In the genomic region with DNA sequence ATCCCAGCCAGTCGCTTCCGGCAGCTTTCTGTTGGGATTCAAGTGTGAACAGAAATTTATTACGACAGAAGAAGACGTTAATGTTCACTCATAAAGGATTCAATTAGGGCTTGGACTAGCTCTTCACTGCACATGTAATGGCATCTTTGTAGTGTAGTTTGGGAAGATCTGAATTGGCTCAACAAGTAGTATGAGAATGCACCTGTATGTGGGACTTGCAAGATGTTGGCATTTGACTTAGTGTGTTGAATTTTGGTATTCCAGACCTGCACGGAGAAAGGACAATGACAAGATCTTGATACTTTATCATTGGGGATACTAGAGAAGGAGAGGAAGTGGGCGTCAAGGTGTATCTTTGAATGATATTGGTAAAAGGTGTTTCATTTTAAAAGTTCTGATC, we compare ENCODE assay signal across 1 cellular context.
TF ChIP-seq lines count a peak whose summit lies in the region.

No MANE protein-coding gene starts in this region.

TF ChIP-seq in HepG2, 621 proteins besides CTCF, POLR2A, EP300 and RAD21:
- TF ChIP-seq ASH2L (IDR thresholded peaks at IDR 0.05; ENCODE audit: insufficient read length, low read depth, low read length) (peak; percentile 9), ZNF441 (CRISPR knock-in tag; IDR thresholded peaks at IDR 0.05; ENCODE audit: borderline replicate concordance) (no peak), LCORL (IDR thresholded peaks at IDR 0.05) (no peak), LCORL (CRISPR knock-in tag; IDR thresholded peaks at IDR 0.05) (0 out of 2 replicates have a peak, but pooled peaks have one; percentile 3)
- TF ChIP-seq, protein P1, sequence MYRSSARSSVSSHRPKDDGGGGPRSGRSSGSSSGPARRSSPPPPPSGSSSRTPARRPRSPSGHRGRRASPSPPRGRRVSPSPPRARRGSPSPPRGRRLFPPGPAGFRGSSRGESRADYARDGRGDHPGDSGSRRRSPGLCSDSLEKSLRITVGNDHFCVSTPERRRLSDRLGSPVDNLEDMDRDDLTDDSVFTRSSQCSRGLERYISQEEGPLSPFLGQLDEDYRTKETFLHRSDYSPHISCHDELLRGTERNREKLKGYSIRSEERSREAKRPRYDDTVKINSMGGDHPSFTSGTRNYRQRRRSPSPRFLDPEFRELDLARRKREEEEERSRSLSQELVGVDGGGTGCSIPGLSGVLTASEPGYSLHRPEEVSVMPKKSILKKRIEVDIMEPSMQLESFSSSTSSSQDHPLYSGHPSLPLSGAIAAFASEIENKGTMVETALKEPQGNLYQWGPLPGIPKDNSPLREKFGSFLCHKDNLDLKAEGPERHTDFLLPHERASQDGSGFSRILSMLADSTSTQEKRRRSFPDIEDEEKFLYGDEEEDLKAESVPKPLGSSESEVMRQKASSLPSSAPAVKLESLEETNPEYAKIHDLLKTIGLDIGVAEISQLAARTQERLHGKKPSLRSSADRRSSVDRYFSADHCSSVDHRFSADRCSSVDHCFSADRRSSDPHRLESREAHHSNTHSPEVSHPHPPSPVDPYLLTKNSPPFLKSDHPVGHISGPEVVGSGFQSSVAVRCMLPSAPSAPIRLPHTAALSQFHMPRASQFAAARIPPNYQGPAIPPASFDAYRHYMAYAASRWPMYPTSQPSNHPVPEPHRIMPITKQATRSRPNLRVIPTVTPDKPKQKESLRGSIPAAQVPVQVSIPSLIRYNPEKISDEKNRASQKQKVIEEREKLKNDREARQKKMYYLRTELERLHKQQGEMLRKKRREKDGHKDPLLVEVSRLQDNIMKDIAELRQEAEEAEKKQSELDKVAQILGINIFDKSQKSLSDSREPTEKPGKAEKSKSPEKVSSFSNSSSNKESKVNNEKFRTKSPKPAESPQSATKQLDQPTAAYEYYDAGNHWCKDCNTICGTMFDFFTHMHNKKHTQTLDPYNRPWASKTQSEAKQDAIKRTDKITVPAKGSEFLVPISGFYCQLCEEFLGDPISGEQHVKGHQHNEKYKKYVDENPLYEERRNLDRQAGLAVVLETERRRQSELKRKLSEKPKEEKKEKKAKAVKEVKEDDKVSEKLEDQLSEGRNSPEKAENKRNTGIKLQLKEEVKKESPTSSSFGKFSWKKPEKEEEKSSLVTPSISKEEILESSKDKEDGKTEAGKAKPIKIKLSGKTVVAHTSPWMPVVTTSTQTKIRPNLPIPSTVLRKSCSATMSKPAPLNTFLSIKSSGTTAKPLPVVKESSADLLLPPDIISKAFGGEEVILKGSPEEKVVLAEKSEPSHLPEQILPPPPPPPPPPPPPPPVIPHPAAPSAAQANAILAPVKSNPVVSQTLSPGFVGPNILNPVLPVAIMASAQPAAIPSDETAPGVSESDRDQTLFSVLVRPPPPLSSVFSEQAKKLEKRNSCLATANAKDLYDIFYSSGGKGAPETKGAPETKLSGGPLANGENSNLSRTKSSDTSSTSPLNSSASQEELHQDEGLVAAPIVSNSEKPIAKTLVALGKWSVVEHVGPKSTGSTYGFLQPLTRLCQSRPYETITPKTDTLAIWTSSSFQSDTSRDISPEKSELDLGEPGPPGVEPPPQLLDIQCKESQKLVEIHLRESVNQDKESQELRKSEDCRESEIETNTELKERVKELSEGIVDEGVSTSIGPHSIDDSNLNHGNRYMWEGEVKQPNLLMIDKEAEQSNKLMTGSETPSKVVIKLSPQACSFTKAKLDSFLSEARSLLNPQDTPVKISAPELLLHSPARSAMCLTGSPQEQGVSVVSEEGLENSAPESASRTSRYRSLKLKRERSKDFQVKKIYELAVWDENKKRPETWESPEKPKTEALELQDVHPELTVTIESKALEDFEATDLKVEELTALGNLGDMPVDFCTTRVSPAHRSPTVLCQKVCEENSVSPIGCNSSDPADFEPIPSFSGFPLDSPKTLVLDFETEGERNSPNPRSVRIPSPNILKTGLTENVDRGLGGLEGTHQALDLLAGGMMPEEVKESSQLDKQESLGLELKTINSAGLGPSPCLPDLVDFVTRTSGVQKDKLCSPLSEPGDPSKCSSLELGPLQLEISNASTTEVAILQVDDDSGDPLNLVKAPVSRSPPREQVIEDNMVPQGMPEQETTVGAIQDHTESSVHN (CRISPR knock-in tag; IDR thresholded peaks at IDR 0.05): no peak
